ENCODE assay signal across 8 cellular contexts in genomic region chr17:28494445-28495188, GRCh38. TPM values are rescaled to one million over a fixed set of nuclear protein-coding genes. Genes with fewer than 3 reads are reported as not detected.
A peak's percentile ranks its signal among the peaks of the same experiment; 100 is the strongest.
DNase-seq lines count a peak whose midpoint lies in the region; ATAC-seq and TF ChIP-seq lines count a peak whose summit lies in the region.

No MANE protein-coding gene starts in this region.

- H3K4me3 ChIP-seq in NT2/D1 (ENCODE audit: insufficient read length, low read depth) = no peak overlapping the region
- no peak overlapping the region for H3K4me3 ChIP-seq in naive thymus-derived CD4-positive, alpha-beta T cell (ENCODE audit: low read length)

- DNase-seq in Daoy (ENCODE audit: low read depth) = peak; percentile 80
- peak; percentile 35 for DNase-seq in NT2/D1 (ENCODE audit: low read depth, low spot score)
- DNase-seq in activated CD8-positive, alpha-beta memory T cell treated with anti-CD3 and anti-CD28 coated beads, Interleukin-2, amount 50 U/mL, for 48 hours = peak; percentile 93
- peak; percentile 60 to 83 for DNase-seq in erythroblast (lab: John Stamatoyannopoulos, UW)
- peak; percentile 56 to 85 (median 73) for DNase-seq in naive thymus-derived CD4-positive, alpha-beta T cell

- intact Hi-C loops in naive thymus-derived CD4-positive, alpha-beta T cell (cut with micrococcal nuclease) = loop anchor here (1.0 to 2.0 kb wide), 6 partner anchors 46 to 153 kb away; no protein-coding TSS in a partner anchor

- H3K27ac Mint-ChIP-seq in naive thymus-derived CD4-positive, alpha-beta T cell = no peak overlapping the region
- no peak overlapping the region for H3K27ac Mint-ChIP-seq in stimulated activated memory B cell treated with anti-CD40 and anti-IgM and Interleukin-4, amounts not matched to agents 10 μg/mL and 1 μg/mL and 100 μg/mL, for 72 hours

- peak; percentile 65 for ATAC-seq in HG03460 (IDR thresholded peaks at IDR 0.05; ENCODE audit: unreplicated experiment)
- ATAC-seq in naive thymus-derived CD4-positive, alpha-beta T cell = peak; percentile 90
- ATAC-seq in stimulated activated memory B cell treated with anti-CD40 and anti-IgM and Interleukin-4, amounts not matched to agents 10 μg/mL and 1 μg/mL and 100 μg/mL, for 72 hours = peak; percentile 72
- no peak for ATAC-seq in GM21529 (IDR thresholded peaks at IDR 0.05; ENCODE audit: unreplicated experiment)

- no peak overlapping the region for H3K9ac ChIP-seq in NT2/D1 (ENCODE audit: insufficient read length, low read depth)

- H3K9me3 Mint-ChIP-seq in naive thymus-derived CD4-positive, alpha-beta T cell = no peaks in the 10 kb centered on the region
- no peaks in the 10 kb centered on the region for H3K9me3 Mint-ChIP-seq in stimulated activated memory B cell treated with anti-CD40 and anti-IgM and Interleukin-4, amounts not matched to agents 10 μg/mL and 1 μg/mL and 100 μg/mL, for 72 hours

- CTCF ChIA-PET in naive thymus-derived CD4-positive, alpha-beta T cell (lab: Charles Lee) = interaction anchor here (0.8 to 2.3 kb wide), 6 partner anchors 43 to 181 kb away, joined by 3 to 19 read pairs (median 4); no protein-coding TSS in a partner anchor

- peaks cover 0 to 2% (median 0%) of the 10 kb centered on the region in 7 donors for H3K4me1 Mint-ChIP-seq in naive thymus-derived CD4-positive, alpha-beta T cell
- H3K4me1 Mint-ChIP-seq in stimulated activated memory B cell treated with anti-CD40 and anti-IgM and Interleukin-4, amounts not matched to agents 10 μg/mL and 1 μg/mL and 100 μg/mL, for 72 hours = peaks cover 10% of the 10 kb centered on the region

- POLR2A ChIA-PET in naive thymus-derived CD4-positive, alpha-beta T cell (lab: Charles Lee) = no interaction called here

- H3K36me3 Mint-ChIP-seq in naive thymus-derived CD4-positive, alpha-beta T cell = no peaks in the 10 kb centered on the region
- H3K36me3 Mint-ChIP-seq in stimulated activated memory B cell treated with anti-CD40 and anti-IgM and Interleukin-4, amounts not matched to agents 10 μg/mL and 1 μg/mL and 100 μg/mL, for 72 hours = no peaks in the 10 kb centered on the region

- H3K4me1 ChIP-seq in NT2/D1 (ENCODE audit: insufficient read depth, insufficient read length) = peaks cover 3% of the 10 kb centered on the region
- no peaks in the 10 kb centered on the region for H3K4me1 ChIP-seq in naive thymus-derived CD4-positive, alpha-beta T cell (ENCODE audit: control insufficient read depth in 2 of 2, insufficient read depth in 2 of 2, low read length in 2 of 2)

- no peaks in the 10 kb centered on the region for H3K27me3 ChIP-seq in NT2/D1 (ENCODE audit: insufficient read depth, insufficient read length)
- no peaks in the 10 kb centered on the region for H3K27me3 ChIP-seq in naive thymus-derived CD4-positive, alpha-beta T cell (ENCODE audit: control insufficient read depth in 2 of 2, insufficient read depth in 2 of 2, low read length in 2 of 2)

- H3K4me3 Mint-ChIP-seq in naive thymus-derived CD4-positive, alpha-beta T cell = no peak overlapping the region
- no peak overlapping the region for H3K4me3 Mint-ChIP-seq in stimulated activated memory B cell treated with anti-CD40 and anti-IgM and Interleukin-4, amounts not matched to agents 10 μg/mL and 1 μg/mL and 100 μg/mL, for 72 hours

- no peaks in the 10 kb centered on the region for H3K27me3 Mint-ChIP-seq in naive thymus-derived CD4-positive, alpha-beta T cell
- no peaks in the 10 kb centered on the region for H3K27me3 Mint-ChIP-seq in stimulated activated memory B cell treated with anti-CD40 and anti-IgM and Interleukin-4, amounts not matched to agents 10 μg/mL and 1 μg/mL and 100 μg/mL, for 72 hours

- no peaks in the 10 kb centered on the region for H3K9me3 ChIP-seq in NT2/D1 (ENCODE audit: insufficient read depth, low read length)
- H3K9me3 ChIP-seq in naive thymus-derived CD4-positive, alpha-beta T cell (ENCODE audit: control insufficient read depth in 2 of 3, low read length in 3 of 3) = no peaks in the 10 kb centered on the region

- TF ChIP-seq POLR2A in erythroblast (IDR thresholded peaks at IDR 0.05; ENCODE audit: low read length) = no peak

- H3K27ac ChIP-seq in naive thymus-derived CD4-positive, alpha-beta T cell (ENCODE audit: low read depth, low read length) = no peak overlapping the region

- H3K36me3 ChIP-seq in NT2/D1 (ENCODE audit: insufficient read depth, insufficient read length, low read length) = no peaks in the 10 kb centered on the region
- no peaks in the 10 kb centered on the region for H3K36me3 ChIP-seq in naive thymus-derived CD4-positive, alpha-beta T cell (ENCODE audit: control insufficient read depth in 2 of 3, insufficient read depth in 3 of 3, low read length in 3 of 3)

RNA-seq across cellular contexts. Expression of gene FOXN1, which starts 11.5 kb away (rescaled TPM):
- not detected in 2 replicates for total RNA-seq in Daoy (2014; rRNA removed; shearing (Covaris generic))
- not detected for total RNA-seq in naive thymus-derived CD4-positive, alpha-beta T cell
- not detected for polyA plus RNA-seq in naive thymus-derived CD4-positive, alpha-beta T cell

RNA-seq across cellular contexts. Expression of gene SLC13A2, which starts 21.2 kb away (rescaled TPM):
- not detected in 2 replicates for total RNA-seq in Daoy (2014; rRNA removed; shearing (Covaris generic))
- total RNA-seq in naive thymus-derived CD4-positive, alpha-beta T cell = not detected
- polyA plus RNA-seq in naive thymus-derived CD4-positive, alpha-beta T cell = not detected

RNA-seq across cellular contexts. Expression of gene UNC119, which starts 57.8 kb away (rescaled TPM):
- total RNA-seq in Daoy (2014; rRNA removed; shearing (Covaris generic)) = 17.8 and 25.4 TPM in 2 replicates
- 100 to 1,000 TPM in 1 of 5 experiments, 10 to 100 TPM in 4; 40.6 to 108 (median 90.2) TPM for total RNA-seq in naive thymus-derived CD4-positive, alpha-beta T cell
- polyA plus RNA-seq in naive thymus-derived CD4-positive, alpha-beta T cell = 10 to 100 TPM; 37.7 to 48.1 TPM

Comparison
In these comparisons a context has a peak if more than half of its experiments do, and no peak if none do; other contexts are left out.
1. DNase-seq: peak in every context shown above with its lines; median percentile 93 in activated CD8-positive, alpha-beta memory T cell treated with anti-CD3 and anti-CD28 coated beads, Interleukin-2, amount 50 U/mL, for 48 hours; 80 in Daoy; 73 in naive thymus-derived CD4-positive, alpha-beta T cell; 72 in erythroblast; 35 in NT2/D1.